21 cellular contexts compared by ENCODE assay signal in the genomic region with DNA sequence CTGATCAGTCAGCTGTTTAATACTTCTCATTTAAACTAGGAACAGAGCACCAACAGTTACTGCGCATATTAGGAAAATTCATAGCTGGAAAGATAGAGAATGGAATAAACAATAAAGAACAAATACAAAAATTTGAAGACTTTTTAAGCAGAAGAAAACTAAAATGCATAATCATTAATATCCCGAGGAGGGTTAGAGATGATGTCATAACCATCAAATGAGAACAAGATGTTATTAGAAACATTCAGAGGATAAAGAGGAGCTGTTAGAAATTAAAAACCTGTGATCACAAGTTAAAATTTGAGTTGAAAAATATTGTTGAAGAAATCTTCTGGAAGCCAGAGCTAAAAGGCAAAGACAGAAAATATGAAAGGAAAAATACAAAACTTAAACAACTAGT. TPM values are rescaled to one million over a fixed set of nuclear protein-coding genes. Genes with fewer than 3 reads are reported as not detected.
A peak's percentile ranks its signal among the peaks of the same experiment; 100 is the strongest.
DNase-seq lines count a peak whose midpoint lies in the region; ATAC-seq and TF ChIP-seq lines count a peak whose summit lies in the region.
"Had no signal": no experiment of that assay in that cellular context is flagged by ENCODE, and none has a peak within 500 bp of the region (broad histone marks: within the 10 kb centered on the region; RNA-seq: fewer than 3 reads in every experiment).

No MANE protein-coding gene starts in this region.

- H3K9ac ChIP-seq in BLaER1 (no peak overlapping the region), OCI-LY1 (ENCODE audit: low read length) (no peak overlapping the region; the same call in 1 of the 2 replicates)
- H3K9ac ChIP-seq: GM23248 had no signal

- H3F3A ChIP-seq in OCI-LY1 (ENCODE audit: insufficient read depth, low read length): no peaks in the 10 kb centered on the region

- no peak overlapping the region for H3K4me3 ChIP-seq in BLaER1
- H3K4me3 ChIP-seq in OCI-LY1 (ENCODE audit: low read depth, low read length, poor library complexity, severe bottlenecking): no peak overlapping the region
- no peak overlapping the region for H3K4me3 ChIP-seq in HAP-1
- H3K4me3 ChIP-seq: GM12878, GM23248 had no signal

- H3K36me3 Mint-ChIP-seq in nephron progenitor cell (ENCODE audit: low read depth) (peaks cover 5% of the 10 kb centered on the region), type B pancreatic cell (no peaks in the 10 kb centered on the region)

- in situ Hi-C loops in HAP-1 (cut with MboI; ENCODE audit: low sequenced_read_pairs): no loop called here

- no peaks in the 10 kb centered on the region for H4K20me1 ChIP-seq in BLaER1
- no peaks in the 10 kb centered on the region for H4K20me1 ChIP-seq in OCI-LY1 (ENCODE audit: insufficient read depth, low read length)

- H3K9me3 Mint-ChIP-seq in nephron progenitor cell: peaks cover 28% of the 10 kb centered on the region
- H3K9me3 Mint-ChIP-seq in type B pancreatic cell: peaks cover 7% of the 10 kb centered on the region

- peak overlapping the region; percentile 65 for H3K4me2 ChIP-seq in BLaER1
- H3K4me2 ChIP-seq in OCI-LY1 (ENCODE audit: low read length): peak overlapping the region; percentile 34; the same call in 1 of the 2 replicates

- H3K27me3 Mint-ChIP-seq in nephron progenitor cell (ENCODE audit: low read depth, poor library complexity) (peaks cover 12% of the 10 kb centered on the region), type B pancreatic cell (peaks cover 7% of the 10 kb centered on the region)

- ATAC-seq in HG02840 (IDR thresholded peaks at IDR 0.05; ENCODE audit: low FRiP score, unreplicated experiment): no peak
- ATAC-seq: GM12878 had no signal

- H2AFZ ChIP-seq in OCI-LY1 (ENCODE audit: low read length): no peak overlapping the region
- H2AFZ ChIP-seq: GM23248 had no signal

- peak overlapping the region; percentile 28 for H3K27ac Mint-ChIP-seq in nephron progenitor cell
- peak overlapping the region; percentile 10 for H3K27ac Mint-ChIP-seq in type B pancreatic cell
- H3K27ac Mint-ChIP-seq: CD4-positive, alpha-beta T cell had no signal

- H3K4me1 Mint-ChIP-seq in nephron progenitor cell: peaks cover 7% of the 10 kb centered on the region
- peaks cover 6% of the 10 kb centered on the region for H3K4me1 Mint-ChIP-seq in type B pancreatic cell (ENCODE audit: unreplicated experiment)

- peaks cover 15% of the 10 kb centered on the region for H3K4me1 ChIP-seq in BLaER1
- H3K4me1 ChIP-seq in OCI-LY1 (ENCODE audit: insufficient read depth, low read length, severe bottlenecking): peaks cover 64% of the 10 kb centered on the region
- no peaks in the 10 kb centered on the region for H3K4me1 ChIP-seq in HAP-1
- H3K4me1 ChIP-seq: BE2C had no signal

- DNase-seq in nephron progenitor cell: no peak
- DNase-seq in type B pancreatic cell (ENCODE audit: extremely low spot score, unreplicated experiment): no peak
- no peak for DNase-seq in NCI-H226
- DNase-seq in HAP-1 (ENCODE audit: low spot score in 2 of 2): no peak
- DNase-seq: BE2C; CD4-positive, alpha-beta T cell; DMS 273 treated with DMSO at 0.1 percent for 48 hours; DMS53; DND-41; EL; GM23248; H7; Kasumi-1; KG1 had no signal

- peaks cover 71% of the 10 kb centered on the region for H3K9me3 ChIP-seq in BLaER1
- H3K9me3 ChIP-seq in OCI-LY1 (ENCODE audit: low read length): no peaks in the 10 kb centered on the region
- H3K9me3 ChIP-seq in HAP-1: no peaks in the 10 kb centered on the region
- H3K9me3 ChIP-seq: BE2C had no signal

- H3K27ac ChIP-seq in BLaER1: peak overlapping the region; percentile 52; the same call in 1 of the 2 replicates
- H3K27ac ChIP-seq in OCI-LY1 (ENCODE audit: low read depth, low read length, poor library complexity, severe bottlenecking): peak overlapping the region; percentile 57
- H3K27ac ChIP-seq: C4-2B, GM23248 had no signal

- H3K27me3 ChIP-seq in BLaER1 (no peaks in the 10 kb centered on the region), OCI-LY1 (ENCODE audit: insufficient read depth, low read length) (no peaks in the 10 kb centered on the region), HAP-1 (ENCODE audit: low read depth) (0 out of 2 replicates have a peak, but pooled peaks cover 2% of the 10 kb centered on the region)
- H3K27me3 ChIP-seq: BE2C had no signal

- TF ChIP-seq CTCF in OCI-LY1 (IDR thresholded peaks at IDR 0.05; ENCODE audit: low read length) (no peak), nephron progenitor cell (IDR thresholded peaks at IDR 0.05) (no peak), type B pancreatic cell (conservative IDR thresholded peaks at IDR 0.05) (no peak)

- H3K36me3 ChIP-seq in BLaER1 (0 out of 2 replicates have a peak, but pooled peaks cover 6% of the 10 kb centered on the region), OCI-LY1 (ENCODE audit: insufficient read depth, low read length) (no peaks in the 10 kb centered on the region), HAP-1 (replicated peaks) (no peaks in the 10 kb centered on the region)
- H3K36me3 ChIP-seq: BE2C had no signal

- no peaks in the 10 kb centered on the region for H3K9me2 ChIP-seq in OCI-LY1 (ENCODE audit: low read depth, low read length)

- H3K4me3 Mint-ChIP-seq in nephron progenitor cell (no peak overlapping the region), type B pancreatic cell (no peak overlapping the region)
- H3K4me3 Mint-ChIP-seq: CD4-positive, alpha-beta T cell had no signal

- no peaks in the 10 kb centered on the region for H3K79me2 ChIP-seq in OCI-LY1 (ENCODE audit: insufficient read depth, low read length)

RNA-seq across cellular contexts. Expression of gene ALKAL2, which starts 54.0 kb away (rescaled TPM):
- 3.5 and 10.6 TPM in 2 replicates for total RNA-seq in type B pancreatic cell (ENCODE audit: low replicate concordance)
- total RNA-seq: A172; CD4-positive, alpha-beta T cell; G401; GM12878; GM23248 had no signal
